Comparison of ENCODE assay signal across 1 cellular context in genomic region chr4:37826282-37827029, GRCh38.
A peak's percentile ranks its signal among the peaks of the same experiment; 100 is the strongest.
TF ChIP-seq lines count a peak whose summit lies in the region.

Gene PGM2 (plus strand): TSS chr4:37826686. CDS start chr4:37826733, 47 bp downstream.

TF ChIP-seq in HepG2, 621 proteins besides CTCF, POLR2A, EP300 and RAD21 (continues in another document):
- TF ChIP-seq SMAD3 (CRISPR knock-in tag; IDR thresholded peaks at IDR 0.05) (no peak), IKZF4 (CRISPR knock-in tag; IDR thresholded peaks at IDR 0.05; ENCODE audit: borderline replicate concordance, low read depth, not compliant biosample characterization) (no peak), HOXA9 (CRISPR knock-in tag; IDR thresholded peaks at IDR 0.05; ENCODE audit: borderline replicate concordance) (no peak), NCOA5 (CRISPR knock-in tag; IDR thresholded peaks at IDR 0.05) (0 out of 2 replicates have a peak, but pooled peaks have one; percentile 40), SNAI1 (CRISPR knock-in tag; IDR thresholded peaks at IDR 0.05; ENCODE audit: borderline replicate concordance) (0 out of 2 replicates have a peak, but pooled peaks have one; percentile 72), NFYC (CRISPR knock-in tag; IDR thresholded peaks at IDR 0.05) (no peak), SNAPC4 (CRISPR knock-in tag; IDR thresholded peaks at IDR 0.05) (no peak), ZNF121 (CRISPR knock-in tag; IDR thresholded peaks at IDR 0.05) (no peak; the same call in 1 of the 2 replicates), ZNF577 (CRISPR knock-in tag; IDR thresholded peaks at IDR 0.05; ENCODE audit: borderline replicate concordance, low read depth) (no peak), CHD2 (IDR thresholded peaks at IDR 0.05; ENCODE audit: low read depth, low read length) (no peak), ZSCAN20 (CRISPR knock-in tag; IDR thresholded peaks at IDR 0.05; ENCODE audit: borderline replicate concordance) (peak; percentile 58; the same call in 1 of the 2 replicates), ZNF891 (CRISPR knock-in tag; IDR thresholded peaks at IDR 0.05) (peak; percentile 18; the same call in 1 of the 2 replicates), CENPT (CRISPR knock-in tag; IDR thresholded peaks at IDR 0.05; ENCODE audit: low read depth) (no peak), MYC (CRISPR knock-in tag; IDR thresholded peaks at IDR 0.05; ENCODE audit: borderline replicate concordance) (peak; percentile 77; the same call in 1 of the 2 replicates), ZNF101 (CRISPR knock-in tag; IDR thresholded peaks at IDR 0.05; ENCODE audit: borderline replicate concordance, low read depth) (0 out of 2 replicates have a peak, but pooled peaks have one; percentile 49), ZNF562 (CRISPR knock-in tag; IDR thresholded peaks at IDR 0.05; ENCODE audit: borderline replicate concordance) (no peak), ZNF30 (CRISPR knock-in tag; IDR thresholded peaks at IDR 0.05) (no peak), ZNF83 (CRISPR knock-in tag; IDR thresholded peaks at IDR 0.05; ENCODE audit: borderline replicate concordance) (0 out of 2 replicates have a peak, but pooled peaks have one; percentile 69), SRSF4 (IDR thresholded peaks at IDR 0.05; ENCODE audit: low read depth, low read length, poor library complexity, severe bottlenecking) (no peak), GPBP1L1 (CRISPR knock-in tag; IDR thresholded peaks at IDR 0.05) (no peak), NR2F6 (IDR thresholded peaks at IDR 0.05) (no peak), NR2F6 (CRISPR knock-in tag; IDR thresholded peaks at IDR 0.05) (0 out of 2 replicates have a peak, but pooled peaks have one; percentile 34), ZNF558 (CRISPR knock-in tag; IDR thresholded peaks at IDR 0.05; ENCODE audit: borderline replicate concordance) (0 out of 2 replicates have a peak, but pooled peaks have one; percentile 37), MTA3 (CRISPR knock-in tag; IDR thresholded peaks at IDR 0.05) (no peak), HNF4A (CRISPR knock-in tag; IDR thresholded peaks at IDR 0.05) (peak; percentile 29; the same call in 1 of the 2 replicates), IKZF5 (CRISPR knock-in tag; IDR thresholded peaks at IDR 0.05) (peak; percentile 64), ZNF333 (CRISPR knock-in tag; IDR thresholded peaks at IDR 0.05; ENCODE audit: borderline replicate concordance) (no peak), CHCHD3 (CRISPR knock-in tag; IDR thresholded peaks at IDR 0.05) (no peak; the same call in 1 of the 2 replicates), NKX3-1 (CRISPR knock-in tag; IDR thresholded peaks at IDR 0.05) (no peak; the same call in 1 of the 2 replicates), ZNF513 (CRISPR knock-in tag; conservative IDR thresholded peaks at IDR 0.05) (no peak), ZBTB21 (CRISPR knock-in tag; IDR thresholded peaks at IDR 0.05) (no peak), CHD4 (IDR thresholded peaks at IDR 0.05; ENCODE audit: borderline replicate concordance, low read length) (no peak), TFDP1 (CRISPR knock-in tag; IDR thresholded peaks at IDR 0.05; ENCODE audit: borderline replicate concordance) (peak; percentile 75; the same call in 1 of the 2 replicates), GABPA (IDR thresholded peaks at IDR 0.05; ENCODE audit: low read depth, low read length) (peak; percentile 19; the same call in 1 of the 2 replicates), GABPA (CRISPR knock-in tag; IDR thresholded peaks at IDR 0.05; ENCODE audit: low read depth) (peak; percentile 36), MEF2D (CRISPR knock-in tag; IDR thresholded peaks at IDR 0.05) (no peak), ZNF350 (CRISPR knock-in tag; IDR thresholded peaks at IDR 0.05; ENCODE audit: borderline replicate concordance, low read depth) (peak; percentile 87), TFDP2 (CRISPR knock-in tag; IDR thresholded peaks at IDR 0.05) (peak; percentile 72), ZFP91 (CRISPR knock-in tag; IDR thresholded peaks at IDR 0.05; ENCODE audit: borderline replicate concordance) (peak; percentile 94; the same call in 1 of the 2 replicates), ZBTB3 (CRISPR knock-in tag; IDR thresholded peaks at IDR 0.05; ENCODE audit: borderline replicate concordance, low read depth) (0 out of 2 replicates have a peak, but pooled peaks have one; percentile 49), ZNF749 (CRISPR knock-in tag; IDR thresholded peaks at IDR 0.05; ENCODE audit: borderline replicate concordance) (no peak; the same call in 1 of the 2 replicates), NR2F2 (IDR thresholded peaks at IDR 0.05; ENCODE audit: borderline replicate concordance, low read depth) (no peak), REST (IDR thresholded peaks at IDR 0.05; ENCODE audit: borderline replicate concordance in 1 of 2, low read depth in 1 of 2, low read length in 2 of 2) (no peak), SMAD1 (CRISPR knock-in tag; IDR thresholded peaks at IDR 0.05; ENCODE audit: borderline replicate concordance, low read depth) (no peak; the same call in 1 of the 2 replicates), RCOR2 (CRISPR knock-in tag; IDR thresholded peaks at IDR 0.05) (no peak), NFIC (IDR thresholded peaks at IDR 0.05; ENCODE audit: low read length) (no peak), ZNF451 (CRISPR knock-in tag; IDR thresholded peaks at IDR 0.05) (peak; percentile 36; the same call in 1 of the 2 replicates), KLF9 (CRISPR knock-in tag; IDR thresholded peaks at IDR 0.05; ENCODE audit: low read depth) (no peak), FOXK2 (IDR thresholded peaks at IDR 0.05) (no peak), YY1 (IDR thresholded peaks at IDR 0.05; ENCODE audit: insufficient read depth, insufficient replicate concordance, low read depth, low read length) (peak; percentile 87), ZNF530 (CRISPR knock-in tag; IDR thresholded peaks at IDR 0.05; ENCODE audit: low read depth) (no peak)
